ENCODE assay signal across 1 cellular context in the genomic region with DNA sequence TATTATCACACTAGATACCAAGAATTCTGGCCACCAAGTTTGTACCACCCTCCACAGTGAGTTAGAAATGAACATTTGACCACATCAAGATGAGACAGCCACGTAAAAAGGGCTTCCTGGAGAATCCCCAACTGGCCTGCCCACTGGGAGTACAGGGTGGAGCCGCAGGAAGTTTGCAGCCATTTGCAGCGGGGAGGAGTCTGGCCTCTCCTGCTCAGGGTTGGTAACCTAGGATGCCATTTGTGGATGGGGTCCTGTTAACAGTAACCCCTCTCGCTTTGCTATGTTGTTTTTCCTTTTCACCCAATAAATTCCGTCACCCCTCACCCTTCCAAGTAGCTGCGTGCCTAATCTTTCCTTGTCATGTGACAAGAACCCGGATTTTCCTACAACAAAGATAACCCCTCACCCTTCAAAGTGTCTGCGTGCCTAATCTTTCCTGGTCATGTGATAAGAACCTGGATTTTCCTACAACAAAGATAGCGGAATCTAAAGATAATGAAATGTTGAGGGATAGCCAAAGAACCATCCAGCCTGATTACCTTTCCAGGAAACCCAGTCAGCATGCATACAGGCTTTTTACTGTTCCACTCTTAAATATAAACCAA.
A peak's percentile ranks its signal among the peaks of the same experiment; 100 is the strongest.
TF ChIP-seq lines count a peak whose summit lies in the region.

No MANE protein-coding gene starts in this region.

TF ChIP-seq in K562, 482 proteins besides CTCF, POLR2A, EP300 and RAD21:
- TF ChIP-seq, protein P1, sequence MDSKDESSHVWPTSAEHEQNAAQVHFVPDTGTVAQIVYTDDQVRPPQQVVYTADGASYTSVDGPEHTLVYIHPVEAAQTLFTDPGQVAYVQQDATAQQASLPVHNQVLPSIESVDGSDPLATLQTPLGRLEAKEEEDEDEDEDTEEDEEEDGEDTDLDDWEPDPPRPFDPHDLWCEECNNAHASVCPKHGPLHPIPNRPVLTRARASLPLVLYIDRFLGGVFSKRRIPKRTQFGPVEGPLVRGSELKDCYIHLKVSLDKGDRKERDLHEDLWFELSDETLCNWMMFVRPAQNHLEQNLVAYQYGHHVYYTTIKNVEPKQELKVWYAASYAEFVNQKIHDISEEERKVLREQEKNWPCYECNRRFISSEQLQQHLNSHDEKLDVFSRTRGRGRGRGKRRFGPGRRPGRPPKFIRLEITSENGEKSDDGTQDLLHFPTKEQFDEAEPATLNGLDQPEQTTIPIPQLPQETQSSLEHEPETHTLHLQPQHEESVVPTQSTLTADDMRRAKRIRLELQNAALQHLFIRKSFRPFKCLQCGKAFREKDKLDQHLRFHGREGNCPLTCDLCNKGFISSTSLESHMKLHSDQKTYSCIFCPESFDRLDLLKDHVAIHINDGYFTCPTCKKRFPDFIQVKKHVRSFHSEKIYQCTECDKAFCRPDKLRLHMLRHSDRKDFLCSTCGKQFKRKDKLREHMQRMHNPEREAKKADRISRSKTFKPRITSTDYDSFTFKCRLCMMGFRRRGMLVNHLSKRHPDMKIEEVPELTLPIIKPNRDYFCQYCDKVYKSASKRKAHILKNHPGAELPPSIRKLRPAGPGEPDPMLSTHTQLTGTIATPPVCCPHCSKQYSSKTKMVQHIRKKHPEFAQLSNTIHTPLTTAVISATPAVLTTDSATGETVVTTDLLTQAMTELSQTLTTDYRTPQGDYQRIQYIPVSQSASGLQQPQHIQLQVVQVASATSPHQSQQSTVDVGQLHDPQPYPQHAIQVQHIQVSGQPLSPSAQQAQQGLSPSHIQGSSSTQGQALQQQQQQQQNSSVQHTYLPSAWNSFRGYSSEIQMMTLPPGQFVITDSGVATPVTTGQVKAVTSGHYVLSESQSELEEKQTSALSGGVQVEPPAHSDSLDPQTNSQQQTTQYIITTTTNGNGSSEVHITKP (IDR thresholded peaks at IDR 0.05; ENCODE audit: partially characterized antibody): peak; percentile 25
- TF ChIP-seq SAFB2 (IDR thresholded peaks at IDR 0.05; ENCODE audit: borderline replicate concordance, low read depth, low read length, severe bottlenecking) (no peak), XRCC4 (IDR thresholded peaks at IDR 0.05; ENCODE audit: extremely low read depth, insufficient read depth, insufficient read length) (no peak)
- TF ChIP-seq, protein P2, sequence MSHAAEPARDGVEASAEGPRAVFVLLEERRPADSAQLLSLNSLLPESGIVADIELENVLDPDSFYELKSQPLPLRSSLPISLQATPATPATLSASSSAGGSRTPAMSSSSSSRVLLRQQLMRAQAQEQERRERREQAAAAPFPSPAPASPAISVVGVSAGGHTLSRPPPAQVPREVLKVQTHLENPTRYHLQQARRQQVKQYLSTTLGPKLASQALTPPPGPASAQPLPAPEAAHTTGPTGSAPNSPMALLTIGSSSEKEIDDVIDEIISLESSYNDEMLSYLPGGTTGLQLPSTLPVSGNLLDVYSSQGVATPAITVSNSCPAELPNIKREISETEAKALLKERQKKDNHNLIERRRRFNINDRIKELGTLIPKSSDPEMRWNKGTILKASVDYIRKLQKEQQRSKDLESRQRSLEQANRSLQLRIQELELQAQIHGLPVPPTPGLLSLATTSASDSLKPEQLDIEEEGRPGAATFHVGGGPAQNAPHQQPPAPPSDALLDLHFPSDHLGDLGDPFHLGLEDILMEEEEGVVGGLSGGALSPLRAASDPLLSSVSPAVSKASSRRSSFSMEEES (CRISPR knock-in tag; IDR thresholded peaks at IDR 0.05): peak; percentile 80
